In the genomic region with DNA sequence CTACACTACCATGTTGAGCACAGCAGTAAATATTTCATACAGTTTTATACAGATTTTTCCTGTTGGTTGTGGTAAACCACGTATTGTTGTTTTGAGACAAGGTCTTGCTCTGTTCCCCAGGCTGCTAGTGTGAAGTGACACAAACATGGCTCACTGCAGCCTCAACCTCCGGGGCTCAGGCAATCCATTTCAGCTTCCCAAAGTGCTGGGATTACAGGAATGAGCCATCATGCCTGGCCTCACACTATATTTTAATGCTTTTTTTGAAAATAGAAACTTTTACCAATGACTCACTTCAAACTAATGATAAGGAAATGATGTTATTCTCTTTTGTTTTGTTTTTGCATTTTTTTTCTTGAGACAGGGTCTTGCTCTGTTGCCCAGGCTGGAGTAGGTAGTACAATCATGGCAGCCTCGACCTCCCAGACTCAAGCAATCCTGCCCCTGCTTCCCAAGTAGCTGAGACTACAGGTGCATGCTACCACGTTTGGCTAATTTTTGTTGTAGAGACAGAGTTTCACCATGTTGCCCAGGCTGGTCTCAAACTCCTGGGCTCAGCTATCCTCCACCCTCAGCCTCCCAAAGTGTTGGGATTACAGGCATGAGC, we compare ENCODE assay signal across 16 cellular contexts.
DNase-seq lines count a peak whose midpoint lies in the region; ATAC-seq, FAIRE-seq and TF ChIP-seq lines count a peak whose summit lies in the region.
"Had no signal": no experiment of that assay in that cellular context is flagged by ENCODE, and none has a peak within 500 bp of the region (broad histone marks: within the 10 kb centered on the region; RNA-seq: fewer than 3 reads in every experiment).

No MANE protein-coding gene starts in this region.

- no peak overlapping the region for H3K27ac Mint-ChIP-seq in activated T-cell treated with anti-CD3 and anti-CD28 coated beads, Interleukin-2, amount 50 U/mL, for 72 hours

- no peaks in the 10 kb centered on the region for H3K9me3 Mint-ChIP-seq in activated T-cell treated with anti-CD3 and anti-CD28 coated beads, Interleukin-2, amount 50 U/mL, for 72 hours
- H3K9me3 Mint-ChIP-seq: IgD-negative memory B cell had no signal

- BruUV-seq in endothelial cell of umbilical vein (replicated peaks; lab: Mats Ljungman, UMichigan): no TSS peak

- H3K9me1 ChIP-seq in endothelial cell of umbilical vein (replicated peaks; ENCODE audit: control insufficient read depth, extremely low read depth, insufficient read depth, low read length): no peaks in the 10 kb centered on the region

- FAIRE-seq in endothelial cell of umbilical vein (lab: Jason Lieb, UNC) (peak; percentile 74), urothelium cell line (lab: Jason Lieb, UNC) (no peak)

- peak overlapping the region; percentile 57 for H3K4me3 ChIP-seq in OCI-LY1 (ENCODE audit: low read depth, low read length, poor library complexity, severe bottlenecking)
- H3K4me3 ChIP-seq in endothelial cell of umbilical vein (replicated peaks in 1 of 3; ENCODE audit: insufficient read depth in 1 of 3, low read depth in 1 of 3, low read length in 3 of 3): no peak overlapping the region
- H3K4me3 ChIP-seq: PC-9 had no signal

- H3K36me3 ChIP-seq in OCI-LY1 (ENCODE audit: insufficient read depth, low read length) (peaks cover 2% of the 10 kb centered on the region; the same call in 1 of the 2 replicates), endothelial cell of umbilical vein (ENCODE audit: control insufficient read depth in 2 of 2, extremely low read depth in 1 of 2, insufficient read depth in 2 of 2, low read length in 2 of 2) (no peaks in the 10 kb centered on the region)

- TF ChIP-seq CTCF in OCI-LY1 (IDR thresholded peaks at IDR 0.05; ENCODE audit: low read length): no peak
- no peak for TF ChIP-seq CTCF in endothelial cell of umbilical vein (IDR thresholded peaks at IDR 0.05; ENCODE audit: extremely low read depth in 1 of 2, insufficient read depth in 1 of 2, low read depth in 1 of 2, low read length in 2 of 2)

- peaks cover 20% of the 10 kb centered on the region for H3K4me1 Mint-ChIP-seq in activated T-cell treated with anti-CD3 and anti-CD28 coated beads, Interleukin-2, amount 50 U/mL, for 72 hours (ENCODE audit: low read depth)

- TF ChIP-seq POLR2A in endothelial cell of umbilical vein (IDR thresholded peaks at IDR 0.05; ENCODE audit: low read depth, low read length): no peak

- peak overlapping the region; percentile 86 for H3K27ac ChIP-seq in OCI-LY1 (ENCODE audit: low read depth, low read length, poor library complexity, severe bottlenecking)
- no peak overlapping the region for H3K27ac ChIP-seq in endothelial cell of umbilical vein (ENCODE audit: insufficient read depth, low read depth, low read length)
- H3K27ac ChIP-seq: PC-9 had no signal

- H3K9me3 ChIP-seq in OCI-LY1 (ENCODE audit: low read length) (no peaks in the 10 kb centered on the region), endothelial cell of umbilical vein (replicated peaks; ENCODE audit: control insufficient read depth, insufficient read depth, low read length) (no peaks in the 10 kb centered on the region)

- no peaks in the 10 kb centered on the region for H3F3A ChIP-seq in OCI-LY1 (ENCODE audit: insufficient read depth, low read length)

- H3K27me3 ChIP-seq in OCI-LY1 (ENCODE audit: insufficient read depth, low read length) (no peaks in the 10 kb centered on the region), endothelial cell of umbilical vein (ENCODE audit: control insufficient read depth in 2 of 2, insufficient read depth in 2 of 2, low read length in 2 of 2) (no peaks in the 10 kb centered on the region)

- CTCF ChIA-PET in endothelial cell of umbilical vein (lab: Charles Lee): interaction anchor here (1.2 kb wide), 1 partner anchor 281 kb away, joined by 3 read pairs; no protein-coding TSS in a partner anchor

- H3K4me2 ChIP-seq in OCI-LY1 (ENCODE audit: low read length) (peak overlapping the region; percentile 70), endothelial cell of umbilical vein (ENCODE audit: insufficient read depth, low read length) (no peak overlapping the region)

- H4K20me1 ChIP-seq in OCI-LY1 (ENCODE audit: insufficient read depth, low read length) (no peaks in the 10 kb centered on the region), endothelial cell of umbilical vein (replicated peaks; ENCODE audit: control insufficient read depth, extremely low read depth, insufficient read depth, low read length) (no peaks in the 10 kb centered on the region)

- peak overlapping the region; percentile 60 for H3K9ac ChIP-seq in OCI-LY1 (ENCODE audit: low read length)
- H3K9ac ChIP-seq in endothelial cell of umbilical vein (replicated peaks; ENCODE audit: extremely low read depth, insufficient read depth, low read length): no peak overlapping the region

- POLR2A ChIA-PET in endothelial cell of umbilical vein (lab: Charles Lee): no interaction called here

- no peaks in the 10 kb centered on the region for H3K79me2 ChIP-seq in OCI-LY1 (ENCODE audit: insufficient read depth, low read length)
- H3K79me2 ChIP-seq in endothelial cell of umbilical vein (ENCODE audit: control insufficient read depth, insufficient read depth, low read length): no peaks in the 10 kb centered on the region

- no peaks in the 10 kb centered on the region for H3K9me2 ChIP-seq in OCI-LY1 (ENCODE audit: low read depth, low read length)

- no peak overlapping the region for H3K4me3 Mint-ChIP-seq in activated T-cell treated with anti-CD3 and anti-CD28 coated beads, Interleukin-2, amount 50 U/mL, for 72 hours

- DNase-seq in A172 (ENCODE audit: low spot score) (peak; percentile 13), EL (peak; percentile 30), endothelial cell of umbilical vein (ENCODE audit: low read depth, low spot score) (peak; percentile 11), urothelium cell line (ENCODE audit: low spot score) (no peak)
- no peak for DNase-seq in activated T-cell treated with anti-CD3 and anti-CD28 coated beads, Interleukin-2, amount 50 U/mL, for 72 hours
- no peak for DNase-seq in effector CD8-positive, alpha-beta T cell (lab: John Stamatoyannopoulos, UW)
- DNase-seq: 8988T, Calu3, NCI-H1092, NCI-H1694, NCI-H2107, NCI-H345, PC-9 had no signal

- no peaks in the 10 kb centered on the region for H3K27me3 Mint-ChIP-seq in activated T-cell treated with anti-CD3 and anti-CD28 coated beads, Interleukin-2, amount 50 U/mL, for 72 hours (ENCODE audit: low read depth)
- H3K27me3 Mint-ChIP-seq: IgD-negative memory B cell had no signal

- H3K4me1 ChIP-seq in OCI-LY1 (ENCODE audit: insufficient read depth, low read length, severe bottlenecking): peaks cover 29% of the 10 kb centered on the region
- H3K4me1 ChIP-seq in endothelial cell of umbilical vein (ENCODE audit: control insufficient read depth, extremely low read depth, insufficient read depth, low read length): peaks cover 7% of the 10 kb centered on the region

- no peaks in the 10 kb centered on the region for H3K36me3 Mint-ChIP-seq in activated T-cell treated with anti-CD3 and anti-CD28 coated beads, Interleukin-2, amount 50 U/mL, for 72 hours (ENCODE audit: insufficient read depth in 2 of 2)

- dilution Hi-C loops in endothelial cell of umbilical vein (cut with MboI; ENCODE audit: extremely low pct_ligation_motif_present, low sequenced_read_pairs): no loop called here

- no peak for ATAC-seq in HG02970 (IDR thresholded peaks at IDR 0.05; ENCODE audit: low FRiP score, unreplicated experiment)
- ATAC-seq in activated T-cell treated with anti-CD3 and anti-CD28 coated beads, Interleukin-2, amount 50 U/mL, for 72 hours (replicated peaks in 1 of 2): no peak

- H2AFZ ChIP-seq in OCI-LY1 (ENCODE audit: low read length) (peak overlapping the region; percentile 77), endothelial cell of umbilical vein (ENCODE audit: low read depth, low read length) (no peak overlapping the region)
- H2AFZ ChIP-seq: PC-9 had no signal

- intact Hi-C loops in endothelial cell of umbilical vein (cut with micrococcal nuclease): no loop called here

TF ChIP-seq in endothelial cell of umbilical vein, 7 proteins besides CTCF, POLR2A, EP300 and RAD21:
- TF ChIP-seq FOS (IDR thresholded peaks at IDR 0.05; ENCODE audit: borderline replicate concordance, insufficient read depth, low read length) (peak; percentile 57), EZH2 (IDR thresholded peaks at IDR 0.05; ENCODE audit: borderline replicate concordance, low read depth, low read length, severe bottlenecking) (no peak), GATA2 (IDR thresholded peaks at IDR 0.05; ENCODE audit: insufficient read depth, insufficient read length, low read depth, low read length) (no peak), JUN (IDR thresholded peaks at IDR 0.05; ENCODE audit: borderline replicate concordance, insufficient read depth, insufficient read length, low read depth) (peak; percentile 32)

Comparison
In these comparisons a context has a peak if more than half of its experiments do, and no peak if none do; other contexts are left out.
1. DNase-seq: peak in A172 (single experiment), EL (single experiment) and endothelial cell of umbilical vein (single experiment); none in urothelium cell line (single experiment), activated T-cell treated with anti-CD3 and anti-CD28 coated beads, Interleukin-2, amount 50 U/mL, for 72 hours (0 of 2) and effector CD8-positive, alpha-beta T cell (single experiment).